ENCODE assay signal across 18 cellular contexts in the genomic region with DNA sequence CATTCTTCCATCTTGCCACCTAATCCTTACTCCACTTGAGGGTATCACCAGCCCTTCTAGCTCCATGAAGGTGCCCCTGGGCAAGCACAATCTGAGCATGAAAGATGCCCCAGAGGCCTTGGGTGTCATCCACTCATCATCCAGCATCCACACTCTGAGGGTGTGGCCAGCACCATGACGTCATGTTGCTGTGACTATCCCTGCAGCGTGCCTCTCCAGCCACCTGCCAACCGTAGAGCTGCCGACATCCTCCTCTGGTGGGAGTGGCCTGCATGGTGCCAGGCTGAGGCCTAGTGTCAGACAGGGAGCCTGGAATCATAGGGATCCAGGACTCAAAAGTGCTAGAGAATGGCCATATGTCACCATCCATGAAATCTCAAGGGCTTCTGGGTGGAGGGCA. TPM values are rescaled to one million over a fixed set of nuclear protein-coding genes. Genes with fewer than 3 reads are reported as not detected.
DNase-seq lines count a peak whose midpoint lies in the region; ATAC-seq, FAIRE-seq and TF ChIP-seq lines count a peak whose summit lies in the region.
"Had no signal": no experiment of that assay in that cellular context is flagged by ENCODE, and none has a peak within 500 bp of the region (broad histone marks: within the 10 kb centered on the region; RNA-seq: fewer than 3 reads in every experiment).

No MANE protein-coding gene starts in this region.

- BruUV-seq in HepG2 (replicated peaks; lab: Mats Ljungman, UMichigan), result no TSS peak

- no peak overlapping the region for H3K4me2 ChIP-seq in HepG2 (ENCODE audit: low read depth, low read length)
- H3K4me2 ChIP-seq: A549, KMS-11 had no signal

- no peak overlapping the region for H3K4me3 Mint-ChIP-seq in activated T-helper 2 cell treated with anti-CD3 and anti-CD28 coated beads, Interferon-gamma antibody, Interleukin-2, Interleukin-4, amounts not matched to agents 10 μg/mL and 5 μg/mL and 100 μg/mL, durations not matched to agents 14 hours and 24 hours and 36 hours (ENCODE audit: low read depth)
- H3K4me3 Mint-ChIP-seq: CD8-positive, alpha-beta memory T cell; IgD-negative memory B cell had no signal

- TF ChIP-seq POLR2A in HepG2 (IDR thresholded peaks at IDR 0.05; ENCODE audit: insufficient read depth in 1 of 2, low read depth in 2 of 2, low read length in 2 of 2) (no peak), GM18505 (IDR thresholded peaks at IDR 0.05; ENCODE audit: borderline replicate concordance, extremely low read depth, insufficient read depth, insufficient read length) (no peak)

- no peaks in the 10 kb centered on the region for H3K9me3 Mint-ChIP-seq in activated T-helper 2 cell treated with anti-CD3 and anti-CD28 coated beads, Interferon-gamma antibody, Interleukin-2, Interleukin-4, amounts not matched to agents 10 μg/mL and 5 μg/mL and 100 μg/mL, durations not matched to agents 14 hours and 24 hours and 36 hours
- H3K9me3 Mint-ChIP-seq: CD8-positive, alpha-beta memory T cell had no signal

- no peaks in the 10 kb centered on the region for H3K36me3 Mint-ChIP-seq in activated T-helper 2 cell treated with anti-CD3 and anti-CD28 coated beads, Interferon-gamma antibody, Interleukin-2, Interleukin-4, amounts not matched to agents 10 μg/mL and 5 μg/mL and 100 μg/mL, durations not matched to agents 14 hours and 24 hours and 36 hours (ENCODE audit: low read depth)

- TF ChIP-seq EP300 in HepG2 (IDR thresholded peaks at IDR 0.05; ENCODE audit: low read depth in 2 of 2, low read length in 2 of 2) (no peak), HepG2 (CRISPR knock-in tag; IDR thresholded peaks at IDR 0.05; ENCODE audit: borderline replicate concordance) (no peak)

- ATAC-seq in HepG2 (no peak), GM18505 (IDR thresholded peaks at IDR 0.05; ENCODE audit: unreplicated experiment) (no peak)
- ATAC-seq: A549, GM12878 had no signal

- no peak overlapping the region for H3K9ac ChIP-seq in HepG2 (ENCODE audit: insufficient read depth, low read depth, low read length)
- H3K9ac ChIP-seq: KMS-11 had no signal

- in situ Hi-C loops in HepG2 (cut with HindIII; ENCODE audit: extremely low pct_ligation_motif_present, low pct_unique_long_range_greater_than_20kb), result no loop called here

- no peak overlapping the region for H3K27ac Mint-ChIP-seq in activated T-helper 2 cell treated with anti-CD3 and anti-CD28 coated beads, Interferon-gamma antibody, Interleukin-2, Interleukin-4, amounts not matched to agents 10 μg/mL and 5 μg/mL and 100 μg/mL, durations not matched to agents 14 hours and 24 hours and 36 hours
- H3K27ac Mint-ChIP-seq: CD8-positive, alpha-beta memory T cell had no signal

- POLR2A ChIA-PET in HepG2 (lab: Yijun Ruan, JAX), result no interaction called here

- H3K36me3 ChIP-seq in HepG2 (replicated peaks in 1 of 2; ENCODE audit: control insufficient read depth in 1 of 2, insufficient read depth in 2 of 2, low read length in 2 of 2), result no peaks in the 10 kb centered on the region

- no peaks in the 10 kb centered on the region; a peak in 1 of 5 replicates for H3K27me3 ChIP-seq in HepG2 (ENCODE audit: control insufficient read depth in 1 of 2, insufficient read depth in 2 of 2, low read length in 2 of 2)

- H4K20me1 ChIP-seq in HepG2 (ENCODE audit: insufficient read depth, low read length), result no peaks in the 10 kb centered on the region

- H3K4me3 ChIP-seq in HepG2 (replicated peaks in 1 of 3; ENCODE audit: insufficient read depth in 1 of 3, low read depth in 2 of 3, low read length in 3 of 3), result no peak overlapping the region
- H3K4me3 ChIP-seq: A549, GM12878 had no signal

- intact Hi-C loops in HepG2 (cut with micrococcal nuclease; ENCODE audit: unreplicated experiment), result no loop called here
- intact Hi-C loops in activated T-helper 2 cell treated with anti-CD3 and anti-CD28 coated beads, Interferon-gamma antibody, Interleukin-2, Interleukin-4, amounts not matched to agents 10 μg/mL and 5 μg/mL and 100 μg/mL, durations not matched to agents 14 hours and 24 hours and 36 hours (cut with micrococcal nuclease), result no loop called here

- 61% methylated on average over 3 of the region's 4 CpGs for WGBS in HepG2 (ENCODE audit: low lambda C conversion rate)

- no peaks in the 10 kb centered on the region for H3K4me1 ChIP-seq in HepG2 (ENCODE audit: insufficient read depth, low read length)
- H3K4me1 ChIP-seq: A549 had no signal

- H3K27me3 Mint-ChIP-seq in activated T-helper 2 cell treated with anti-CD3 and anti-CD28 coated beads, Interferon-gamma antibody, Interleukin-2, Interleukin-4, amounts not matched to agents 10 μg/mL and 5 μg/mL and 100 μg/mL, durations not matched to agents 14 hours and 24 hours and 36 hours (ENCODE audit: low read depth), result peaks cover 9% of the 10 kb centered on the region

- no peak overlapping the region for H2AFZ ChIP-seq in HepG2 (ENCODE audit: low read length)

- no peaks in the 10 kb centered on the region for H3K79me2 ChIP-seq in HepG2 (ENCODE audit: insufficient read depth, low read length)

- H3K27ac ChIP-seq in 22Rv1, result peak overlapping the region; percentile 100
- H3K27ac ChIP-seq in HepG2 (ENCODE audit: extremely low read length, insufficient read depth, low read length), result no peak overlapping the region
- H3K27ac ChIP-seq: A549, KMS-11 had no signal

- no peak for FAIRE-seq in HepG2 (lab: Jason Lieb, UNC)
- FAIRE-seq: A549, GM12878, H54 had no signal

- TF ChIP-seq CTCF in 22Rv1 (IDR thresholded peaks at IDR 0.05), result no peak
- TF ChIP-seq CTCF in HepG2 (CRISPR knock-in tag; IDR thresholded peaks at IDR 0.05), result no peak

- CTCF ChIA-PET in HepG2 (lab: Yijun Ruan, JAX; ENCODE audit: low intra/inter-chr PET ratio, low total read pairs), result no interaction called here

- no peaks in the 10 kb centered on the region for H3K9me3 ChIP-seq in HepG2 (ENCODE audit: low read length)
- H3K9me3 ChIP-seq: A549 had no signal

- no peaks in the 10 kb centered on the region for H3K4me1 Mint-ChIP-seq in activated T-helper 2 cell treated with anti-CD3 and anti-CD28 coated beads, Interferon-gamma antibody, Interleukin-2, Interleukin-4, amounts not matched to agents 10 μg/mL and 5 μg/mL and 100 μg/mL, durations not matched to agents 14 hours and 24 hours and 36 hours (ENCODE audit: low read depth)
- H3K4me1 Mint-ChIP-seq: CD8-positive, alpha-beta memory T cell had no signal

- DNase-seq in COLO668 (lab: John Stamatoyannopoulos, UW; ENCODE audit: unreplicated experiment) (peak; percentile 34), SHP77 treated with DMSO at 0.1 percent for 48 hours (lab: John Stamatoyannopoulos, UW) (peak; percentile 52), HepG2 (ENCODE audit: low spot score) (no peak), GM19238 (ENCODE audit: insufficient read length, low spot score) (no peak)
- no peak for DNase-seq in activated T-helper 2 cell treated with anti-CD3 and anti-CD28 coated beads, Interferon-gamma antibody, Interleukin-2, Interleukin-4, amounts not matched to agents 10 μg/mL and 5 μg/mL and 100 μg/mL, durations not matched to agents 14 hours and 24 hours and 36 hours (ENCODE audit: low spot score)
- DNase-seq: CD8-positive, alpha-beta memory T cell; DMS79 had no signal

- TF ChIP-seq RAD21 in HepG2 (CRISPR knock-in tag; IDR thresholded peaks at IDR 0.05), result no peak

RNA-seq across cellular contexts. Expression of a gene that starts 3.1 kb away (rescaled TPM):
- not detected in 2 replicates for total RNA-seq in HepG2 (2016; rRNA removed; fragmentation: Illumina TruSeq; extraction: Trizol)
- total RNA-seq in HepG2 (2016; cell fraction: cytosol; rRNA removed; fragmentation: Illumina TruSeq; extraction: Trizol; ENCODE audit: low read depth), result not detected in 2 replicates
- total RNA-seq in HepG2 (2016; cell fraction: insoluble cytoplasmic fraction; rRNA removed; fragmentation: Illumina TruSeq; extraction: Trizol), result not detected in 2 replicates
- total RNA-seq in HepG2 (2016; cell fraction: membrane; rRNA removed; fragmentation: Illumina TruSeq; extraction: Trizol), result not detected in 2 replicates
- total RNA-seq in HepG2 (2016; cell fraction: nucleus; rRNA removed; fragmentation: Illumina TruSeq; extraction: Trizol), result not detected in 2 replicates
- polyA plus RNA-seq in HepG2 (2011; rRNA removed), result not detected in 2 replicates
- not detected in 2 replicates for polyA plus RNA-seq in HepG2 (2011; cell fraction: cytosol; rRNA removed)
- polyA plus RNA-seq in HepG2 (2011; cell fraction: nucleus; rRNA removed), result not detected in 2 replicates
- not detected in 2 replicates for polyA plus RNA-seq in HepG2 (2012)
- not detected in 2 replicates for polyA plus RNA-seq in HepG2 (2016; cell fraction: cytosol; fragmentation: Illumina TruSeq; extraction: Trizol; ENCODE audit: low read depth)
- not detected in 2 replicates for polyA plus RNA-seq in HepG2 (2016; cell fraction: insoluble cytoplasmic fraction; fragmentation: Illumina TruSeq; extraction: Trizol; ENCODE audit: low read depth)
- polyA plus RNA-seq in HepG2 (2016; cell fraction: membrane; fragmentation: Illumina TruSeq; extraction: Trizol; ENCODE audit: low read depth), result not detected in 2 replicates
- polyA plus RNA-seq in HepG2 (2016; cell fraction: nucleus; fragmentation: Illumina TruSeq; extraction: Trizol; ENCODE audit: insufficient read depth, low read depth), result not detected in 2 replicates
- polyA minus RNA-seq in HepG2 (2011; rRNA and poly(A)+ RNA removed; ENCODE audit: low replicate concordance), result not detected in 2 replicates
- not detected in 2 replicates for polyA minus RNA-seq in HepG2 (2011; cell fraction: cytosol; rRNA and poly(A)+ RNA removed)
- polyA minus RNA-seq in HepG2 (2011; cell fraction: nucleus; rRNA and poly(A)+ RNA removed), result not detected in 2 replicates
- not detected in 2 replicates for total RNA-seq in activated T-helper 2 cell treated with anti-CD3 and anti-CD28 coated beads, Interferon-gamma antibody, Interleukin-2, Interleukin-4, amounts not matched to agents 10 μg/mL and 5 μg/mL and 100 μg/mL, durations not matched to agents 14 hours and 24 hours and 36 hours
- total RNA-seq: CD8-positive, alpha-beta memory T cell; G401; GM12878; HT-29 had no signal
- polyA plus RNA-seq: A549; AG04450; BJ; CD8-positive, alpha-beta memory T cell; IgD-negative memory B cell had no signal

RNA-seq across cellular contexts. Expression of a gene that starts 18.2 kb away (rescaled TPM):
- not detected in 2 replicates for total RNA-seq in HepG2 (2016; rRNA removed; fragmentation: Illumina TruSeq; extraction: Trizol)
- total RNA-seq in HepG2 (2016; cell fraction: cytosol; rRNA removed; fragmentation: Illumina TruSeq; extraction: Trizol; ENCODE audit: low read depth), result not detected in 2 replicates
- total RNA-seq in HepG2 (2016; cell fraction: insoluble cytoplasmic fraction; rRNA removed; fragmentation: Illumina TruSeq; extraction: Trizol), result not detected in 2 replicates
- not detected in 2 replicates for total RNA-seq in HepG2 (2016; cell fraction: membrane; rRNA removed; fragmentation: Illumina TruSeq; extraction: Trizol)
- total RNA-seq in HepG2 (2016; cell fraction: nucleus; rRNA removed; fragmentation: Illumina TruSeq; extraction: Trizol), result not detected in 2 replicates
- not detected in 2 replicates for polyA plus RNA-seq in HepG2 (2011; rRNA removed)
- polyA plus RNA-seq in HepG2 (2011; cell fraction: cytosol; rRNA removed), result not detected in 2 replicates
- polyA plus RNA-seq in HepG2 (2011; cell fraction: nucleus; rRNA removed), result not detected in 2 replicates
- not detected in 2 replicates for polyA plus RNA-seq in HepG2 (2012)
- not detected in 2 replicates for polyA plus RNA-seq in HepG2 (2016; cell fraction: cytosol; fragmentation: Illumina TruSeq; extraction: Trizol; ENCODE audit: low read depth)
- not detected in 2 replicates for polyA plus RNA-seq in HepG2 (2016; cell fraction: insoluble cytoplasmic fraction; fragmentation: Illumina TruSeq; extraction: Trizol; ENCODE audit: low read depth)
- polyA plus RNA-seq in HepG2 (2016; cell fraction: membrane; fragmentation: Illumina TruSeq; extraction: Trizol; ENCODE audit: low read depth), result not detected in 2 replicates
- polyA plus RNA-seq in HepG2 (2016; cell fraction: nucleus; fragmentation: Illumina TruSeq; extraction: Trizol; ENCODE audit: insufficient read depth, low read depth), result not detected in 2 replicates
- not detected in 2 replicates for polyA minus RNA-seq in HepG2 (2011; rRNA and poly(A)+ RNA removed; ENCODE audit: low replicate concordance)
- polyA minus RNA-seq in HepG2 (2011; cell fraction: cytosol; rRNA and poly(A)+ RNA removed), result not detected in 2 replicates
- not detected in 2 replicates for polyA minus RNA-seq in HepG2 (2011; cell fraction: nucleus; rRNA and poly(A)+ RNA removed)
- total RNA-seq in activated T-helper 2 cell treated with anti-CD3 and anti-CD28 coated beads, Interferon-gamma antibody, Interleukin-2, Interleukin-4, amounts not matched to agents 10 μg/mL and 5 μg/mL and 100 μg/mL, durations not matched to agents 14 hours and 24 hours and 36 hours, result not detected in 2 replicates
- total RNA-seq: CD8-positive, alpha-beta memory T cell; G401; GM12878; HT-29 had no signal
- polyA plus RNA-seq: A549; AG04450; BJ; CD8-positive, alpha-beta memory T cell; IgD-negative memory B cell had no signal

RNA-seq across cellular contexts. Expression of a gene that starts 21.6 kb away (rescaled TPM):
- total RNA-seq in HepG2 (2016; rRNA removed; fragmentation: Illumina TruSeq; extraction: Trizol), result not detected in 2 replicates
- total RNA-seq in HepG2 (2016; cell fraction: cytosol; rRNA removed; fragmentation: Illumina TruSeq; extraction: Trizol; ENCODE audit: low read depth), result not detected in 2 replicates
- total RNA-seq in HepG2 (2016; cell fraction: insoluble cytoplasmic fraction; rRNA removed; fragmentation: Illumina TruSeq; extraction: Trizol), result not detected in 2 replicates
- total RNA-seq in HepG2 (2016; cell fraction: membrane; rRNA removed; fragmentation: Illumina TruSeq; extraction: Trizol), result not detected in 2 replicates
- total RNA-seq in HepG2 (2016; cell fraction: nucleus; rRNA removed; fragmentation: Illumina TruSeq; extraction: Trizol), result not detected in 2 replicates
- polyA plus RNA-seq in HepG2 (2011; rRNA removed), result 0.11 TPM in 1 of 2 replicates, not detected in the other
- polyA plus RNA-seq in HepG2 (2011; cell fraction: cytosol; rRNA removed), result not detected in 2 replicates
- 0.31 and 0.35 TPM in 2 replicates for polyA plus RNA-seq in HepG2 (2011; cell fraction: nucleus; rRNA removed)
- not detected in 2 replicates for polyA plus RNA-seq in HepG2 (2012)
- not detected in 2 replicates for polyA plus RNA-seq in HepG2 (2016; cell fraction: cytosol; fragmentation: Illumina TruSeq; extraction: Trizol; ENCODE audit: low read depth)
- polyA plus RNA-seq in HepG2 (2016; cell fraction: insoluble cytoplasmic fraction; fragmentation: Illumina TruSeq; extraction: Trizol; ENCODE audit: low read depth), result not detected in 2 replicates
- not detected in 2 replicates for polyA plus RNA-seq in HepG2 (2016; cell fraction: membrane; fragmentation: Illumina TruSeq; extraction: Trizol; ENCODE audit: low read depth)
- not detected in 2 replicates for polyA plus RNA-seq in HepG2 (2016; cell fraction: nucleus; fragmentation: Illumina TruSeq; extraction: Trizol; ENCODE audit: insufficient read depth, low read depth)
- polyA minus RNA-seq in HepG2 (2011; rRNA and poly(A)+ RNA removed; ENCODE audit: low replicate concordance), result not detected in 2 replicates
- polyA minus RNA-seq in HepG2 (2011; cell fraction: cytosol; rRNA and poly(A)+ RNA removed), result not detected in 2 replicates
- polyA minus RNA-seq in HepG2 (2011; cell fraction: nucleus; rRNA and poly(A)+ RNA removed), result 0.37 and 0.64 TPM in 2 replicates
- total RNA-seq in activated T-helper 2 cell treated with anti-CD3 and anti-CD28 coated beads, Interferon-gamma antibody, Interleukin-2, Interleukin-4, amounts not matched to agents 10 μg/mL and 5 μg/mL and 100 μg/mL, durations not matched to agents 14 hours and 24 hours and 36 hours, result 0.44 TPM in 1 of 2 replicates, not detected in the other
- total RNA-seq: CD8-positive, alpha-beta memory T cell; G401; HT-29 had no signal
- polyA plus RNA-seq: AG04450; BJ; CD8-positive, alpha-beta memory T cell; IgD-negative memory B cell had no signal

RNA-seq across cellular contexts. Expression of a gene that starts 28.0 kb away (rescaled TPM):
- not detected in 2 replicates for total RNA-seq in HepG2 (2016; rRNA removed; fragmentation: Illumina TruSeq; extraction: Trizol)
- total RNA-seq in HepG2 (2016; cell fraction: cytosol; rRNA removed; fragmentation: Illumina TruSeq; extraction: Trizol; ENCODE audit: low read depth), result not detected in 2 replicates
- total RNA-seq in HepG2 (2016; cell fraction: insoluble cytoplasmic fraction; rRNA removed; fragmentation: Illumina TruSeq; extraction: Trizol), result not detected in 2 replicates
- total RNA-seq in HepG2 (2016; cell fraction: membrane; rRNA removed; fragmentation: Illumina TruSeq; extraction: Trizol), result not detected in 2 replicates
- not detected in 2 replicates for total RNA-seq in HepG2 (2016; cell fraction: nucleus; rRNA removed; fragmentation: Illumina TruSeq; extraction: Trizol)
- polyA plus RNA-seq in HepG2 (2011; rRNA removed), result not detected in 2 replicates
- polyA plus RNA-seq in HepG2 (2011; cell fraction: cytosol; rRNA removed), result not detected in 2 replicates
- polyA plus RNA-seq in HepG2 (2011; cell fraction: nucleus; rRNA removed), result not detected in 2 replicates
- polyA plus RNA-seq in HepG2 (2012), result not detected in 2 replicates
- polyA plus RNA-seq in HepG2 (2016; cell fraction: cytosol; fragmentation: Illumina TruSeq; extraction: Trizol; ENCODE audit: low read depth), result not detected in 2 replicates
- not detected in 2 replicates for polyA plus RNA-seq in HepG2 (2016; cell fraction: insoluble cytoplasmic fraction; fragmentation: Illumina TruSeq; extraction: Trizol; ENCODE audit: low read depth)
- not detected in 2 replicates for polyA plus RNA-seq in HepG2 (2016; cell fraction: membrane; fragmentation: Illumina TruSeq; extraction: Trizol; ENCODE audit: low read depth)
- polyA plus RNA-seq in HepG2 (2016; cell fraction: nucleus; fragmentation: Illumina TruSeq; extraction: Trizol; ENCODE audit: insufficient read depth, low read depth), result not detected in 2 replicates
- 0.72 TPM in 1 of 2 replicates, not detected in the other for polyA minus RNA-seq in HepG2 (2011; rRNA and poly(A)+ RNA removed; ENCODE audit: low replicate concordance)
- not detected in 2 replicates for polyA minus RNA-seq in HepG2 (2011; cell fraction: cytosol; rRNA and poly(A)+ RNA removed)
- polyA minus RNA-seq in HepG2 (2011; cell fraction: nucleus; rRNA and poly(A)+ RNA removed), result not detected in 2 replicates
- 3.0 and 3.5 TPM in 2 replicates for total RNA-seq in activated T-helper 2 cell treated with anti-CD3 and anti-CD28 coated beads, Interferon-gamma antibody, Interleukin-2, Interleukin-4, amounts not matched to agents 10 μg/mL and 5 μg/mL and 100 μg/mL, durations not matched to agents 14 hours and 24 hours and 36 hours
- total RNA-seq: G401 had no signal
- polyA plus RNA-seq: AG04450; CD8-positive, alpha-beta memory T cell had no signal

RNA-seq across cellular contexts. Expression of a gene that starts 59.6 kb away (rescaled TPM):
- total RNA-seq in HepG2 (2016; rRNA removed; fragmentation: Illumina TruSeq; extraction: Trizol), result not detected in 2 replicates
- total RNA-seq in HepG2 (2016; cell fraction: cytosol; rRNA removed; fragmentation: Illumina TruSeq; extraction: Trizol; ENCODE audit: low read depth), result not detected in 2 replicates
- not detected in 2 replicates for total RNA-seq in HepG2 (2016; cell fraction: insoluble cytoplasmic fraction; rRNA removed; fragmentation: Illumina TruSeq; extraction: Trizol)
- not detected in 2 replicates for total RNA-seq in HepG2 (2016; cell fraction: membrane; rRNA removed; fragmentation: Illumina TruSeq; extraction: Trizol)
- total RNA-seq in HepG2 (2016; cell fraction: nucleus; rRNA removed; fragmentation: Illumina TruSeq; extraction: Trizol), result not detected in 2 replicates
- not detected in 2 replicates for polyA plus RNA-seq in HepG2 (2011; rRNA removed)
- polyA plus RNA-seq in HepG2 (2011; cell fraction: cytosol; rRNA removed), result not detected in 2 replicates
- polyA plus RNA-seq in HepG2 (2011; cell fraction: nucleus; rRNA removed), result not detected in 2 replicates
- not detected in 2 replicates for polyA plus RNA-seq in HepG2 (2012)
- not detected in 2 replicates for polyA plus RNA-seq in HepG2 (2016; cell fraction: cytosol; fragmentation: Illumina TruSeq; extraction: Trizol; ENCODE audit: low read depth)
- polyA plus RNA-seq in HepG2 (2016; cell fraction: insoluble cytoplasmic fraction; fragmentation: Illumina TruSeq; extraction: Trizol; ENCODE audit: low read depth), result not detected in 2 replicates
- polyA plus RNA-seq in HepG2 (2016; cell fraction: membrane; fragmentation: Illumina TruSeq; extraction: Trizol; ENCODE audit: low read depth), result not detected in 2 replicates
- polyA plus RNA-seq in HepG2 (2016; cell fraction: nucleus; fragmentation: Illumina TruSeq; extraction: Trizol; ENCODE audit: insufficient read depth, low read depth), result not detected in 2 replicates
- not detected in 2 replicates for polyA minus RNA-seq in HepG2 (2011; rRNA and poly(A)+ RNA removed; ENCODE audit: low replicate concordance)
- polyA minus RNA-seq in HepG2 (2011; cell fraction: cytosol; rRNA and poly(A)+ RNA removed), result not detected in 2 replicates
- not detected in 2 replicates for polyA minus RNA-seq in HepG2 (2011; cell fraction: nucleus; rRNA and poly(A)+ RNA removed)
- total RNA-seq in activated T-helper 2 cell treated with anti-CD3 and anti-CD28 coated beads, Interferon-gamma antibody, Interleukin-2, Interleukin-4, amounts not matched to agents 10 μg/mL and 5 μg/mL and 100 μg/mL, durations not matched to agents 14 hours and 24 hours and 36 hours, result not detected in 2 replicates
- total RNA-seq: CD8-positive, alpha-beta memory T cell; G401; GM12878 had no signal
- polyA plus RNA-seq: A549; AG04450; BJ; CD8-positive, alpha-beta memory T cell; IgD-negative memory B cell had no signal

Comparison
In these comparisons a context has a peak if more than half of its experiments do, and no peak if none do; other contexts are left out.
1. DNase-seq: peak in COLO668 (single experiment) and SHP77 treated with DMSO at 0.1 percent for 48 hours (single experiment); none in HepG2 (single experiment), GM19238 (single experiment) and activated T-helper 2 cell treated with anti-CD3 and anti-CD28 coated beads, Interferon-gamma antibody, Interleukin-2, Interleukin-4, amounts not matched to agents 10 μg/mL and 5 μg/mL and 100 μg/mL, durations not matched to agents 14 hours and 24 hours and 36 hours (single experiment).